In the genomic region with DNA sequence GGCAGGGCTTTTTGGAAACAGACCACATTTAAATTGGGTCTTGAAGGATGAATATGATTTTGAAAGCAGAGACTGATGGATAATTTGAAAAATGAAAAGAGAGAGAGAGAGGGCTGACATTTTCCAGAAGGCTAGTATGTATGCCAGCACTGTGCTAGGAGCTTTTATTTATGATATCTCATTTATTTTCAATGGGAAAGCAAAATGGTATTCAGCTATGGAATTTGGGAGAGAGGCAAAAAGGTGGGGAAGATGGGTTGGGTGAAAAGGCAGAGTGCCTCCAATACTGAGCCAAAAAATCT, we compare ENCODE assay signal across 27 cellular contexts.
"Had no signal": no experiment of that assay in that cellular context is flagged by ENCODE, and none has a peak within 500 bp of the region (broad histone marks: within the 10 kb centered on the region; RNA-seq: fewer than 3 reads in every experiment).

No MANE protein-coding gene starts in this region.

- H3K27me3 ChIP-seq: Peyer's patch, SJCRH30 had no signal

- DNase-seq: activated CD4-positive, alpha-beta memory T cell treated with anti-CD3 and anti-CD28 coated beads, Interleukin-2, amount 10 ng/mL, durations not matched to agents 7 days and 5 days; activated CD4-positive, alpha-beta T cell treated with anti-CD3 and anti-CD28 coated beads, Interleukin-2, amount 50 U/mL, for 1 hour; activated CD4-positive, CD25-positive, alpha-beta regulatory T cell; activated gamma-delta T cell treated with Interleukin-2 at 50 U/mL for 16 hours; activated naive CD4-positive, alpha-beta T cell treated with anti-CD3 and anti-CD28 coated beads, Interleukin-2, amount 10 ng/mL, durations not matched to agents 7 days and 5 days; activated naive CD8-positive, alpha-beta T cell treated with anti-CD3 and anti-CD28 coated beads, Interleukin-2, amount 10 ng/mL, durations not matched to agents 7 days and 5 days; activated T-cell treated with anti-CD3 and anti-CD28 coated beads for 4 hours; activated T-cell treated with anti-CD3 and anti-CD28 coated beads, Interleukin-2, amount 50 U/mL, for 48 hours; aorta; central memory CD4-positive, alpha-beta T cell; Karpas-422; MM.1S; NCI-H1105; NCI-H1436; NCI-H1694 treated with DMSO at 0.1 percent for 48 hours; NCI-H2029 treated with DMSO at 0.1 percent for 48 hours; NCI-H510A treated with DMSO at 0.1 percent for 48 hours; NK-92 treated with Interleukin-12 subunit alpha and Interleukin-12 subunit beta, amount 100 ng/mL, for 24 hours; OCI-M1; Peyer's patch; Right ventricle myocardium superior; SJCRH30; T-helper 17 cell; T-helper 9 cell had no signal

- ATAC-seq: activated T-helper 17 cell treated with anti-CD3 and anti-CD28 coated beads, Interleukin-2, amount 50 U/mL, for 72 hours; T-helper 17 cell had no signal

- H3K27ac ChIP-seq: Peyer's patch, RWPE1, SJCRH30 had no signal

- H3K36me3 ChIP-seq: Peyer's patch, SJCRH30 had no signal

- H3K4me3 ChIP-seq: Peyer's patch, SJCRH30 had no signal

- FAIRE-seq: bronchial epithelial cell had no signal

- H3K9me3 ChIP-seq: Peyer's patch, SJCRH30 had no signal
